ENCODE assay signal across 9 cellular contexts in the genomic region with DNA sequence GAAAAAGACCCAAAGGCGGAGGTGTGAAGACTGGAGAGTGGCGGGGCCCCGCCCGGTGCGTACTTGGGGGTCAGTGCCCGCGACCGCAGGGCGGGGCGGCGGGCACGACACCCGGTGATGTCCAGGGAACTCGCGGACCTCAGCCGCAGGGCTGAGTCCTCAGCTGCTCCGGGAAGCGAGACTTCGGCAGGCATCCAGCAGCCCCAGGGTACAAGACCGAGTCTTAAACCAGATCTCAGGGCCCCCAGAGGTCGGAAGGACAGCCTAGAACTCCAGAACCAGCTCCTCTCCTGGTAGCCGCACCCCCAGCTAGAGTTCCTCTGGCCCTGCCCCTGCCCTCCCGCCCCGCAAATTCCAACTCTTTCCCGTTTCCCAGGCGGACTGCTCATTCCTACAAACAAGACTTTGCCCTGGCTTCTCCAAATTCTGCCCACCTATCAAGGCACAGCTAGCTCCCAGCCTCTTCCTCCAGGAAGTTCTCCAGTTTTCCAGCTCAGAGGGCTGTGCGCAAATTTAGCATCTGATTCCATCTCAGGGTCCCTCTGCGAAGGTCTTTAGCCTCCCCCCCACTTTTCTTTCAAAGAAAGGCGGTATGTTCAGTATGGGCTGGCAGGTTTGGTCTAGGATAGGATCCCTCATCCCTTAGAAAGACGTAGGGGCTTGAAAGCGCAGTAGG. TPM values are rescaled to one million over a fixed set of nuclear protein-coding genes. Genes with fewer than 3 reads are reported as not detected.
A peak's percentile ranks its signal among the peaks of the same experiment; 100 is the strongest.
DNase-seq lines count a peak whose midpoint lies in the region; ATAC-seq, FAIRE-seq and TF ChIP-seq lines count a peak whose summit lies in the region.
"Had no signal": no experiment of that assay in that cellular context is flagged by ENCODE, and none has a peak within 500 bp of the region (broad histone marks: within the 10 kb centered on the region; RNA-seq: fewer than 3 reads in every experiment).

No MANE protein-coding gene starts in this region.

- H3K27ac ChIP-seq in ascending aorta (peak overlapping the region; percentile 59 to 85), keratinocyte (ENCODE audit: control insufficient read depth, insufficient read depth, low read length) (no peak overlapping the region), stomach smooth muscle (ENCODE audit: low read length) (peak overlapping the region; percentile 64)

- no peaks in the 10 kb centered on the region for H3K36me3 ChIP-seq in ascending aorta
- H3K36me3 ChIP-seq in keratinocyte (ENCODE audit: control insufficient read depth in 2 of 2, extremely low read depth in 1 of 2, insufficient read depth in 2 of 2, low read length in 2 of 2) = no peaks in the 10 kb centered on the region
- no peaks in the 10 kb centered on the region for H3K36me3 ChIP-seq in stomach smooth muscle (ENCODE audit: control insufficient read depth in 2 of 2, insufficient read depth in 2 of 2, low read length in 2 of 2)

- H2AFZ ChIP-seq in keratinocyte (ENCODE audit: control insufficient read depth, low read length) = peak overlapping the region; percentile 53

- DNase-seq in AG09309 (ENCODE audit: low read depth) (no peak), ascending aorta (ENCODE audit: low spot score in 2 of 2) (no peak), keratinocyte (ENCODE audit: low read depth, low spot score) (no peak), KBM-7 (no peak), GM13976 (ENCODE audit: low spot score) (no peak), NCI-H1048 (lab: John Stamatoyannopoulos, UW) (no peak)

- no peak for FAIRE-seq in keratinocyte (lab: Jason Lieb, UNC)

- TF ChIP-seq CTCF in AG09309 (IDR thresholded peaks at IDR 0.05; ENCODE audit: control insufficient read depth, insufficient read depth, low read depth, low read length, missing control alignments) (no peak), ascending aorta (IDR thresholded peaks at IDR 0.05) (no peak), keratinocyte (optimal IDR thresholded peaks at IDR 0.05 in 1 of 3, IDR thresholded peaks at IDR 0.05 in 1 of 3, conservative IDR thresholded peaks at IDR 0.05 in 1 of 3; ENCODE audit: extremely low read depth in 1 of 3, insufficient read depth in 2 of 3, low read length in 3 of 3) (no peak), GM13976 (IDR thresholded peaks at IDR 0.05; ENCODE audit: borderline replicate concordance, control extremely low read depth, extremely low read depth, insufficient read depth, missing control alignments) (no peak)

- H3K79me2 ChIP-seq in keratinocyte (ENCODE audit: control insufficient read depth, insufficient read depth, low read length) = no peaks in the 10 kb centered on the region

- H3K4me1 ChIP-seq in ascending aorta (peaks cover 9 to 19% of the 10 kb centered on the region in 2 donors), keratinocyte (ENCODE audit: control insufficient read depth, extremely low read depth, insufficient read depth, low read length) (peaks cover 19% of the 10 kb centered on the region), stomach smooth muscle (ENCODE audit: control insufficient read depth, insufficient read depth, low read length) (peaks cover 27% of the 10 kb centered on the region)

- H3K9me3 ChIP-seq in ascending aorta = no peaks in the 10 kb centered on the region
- H3K9me3 ChIP-seq in keratinocyte (ENCODE audit: control insufficient read depth, low read depth, low read length) = no peaks in the 10 kb centered on the region
- H3K9me3 ChIP-seq in stomach smooth muscle (ENCODE audit: control insufficient read depth in 2 of 2, low read length in 2 of 2) = no peaks in the 10 kb centered on the region

- H3K4me3 ChIP-seq in AG09309 (ENCODE audit: control insufficient read depth, low read depth, low read length) (peak overlapping the region; percentile 76), ascending aorta (peak overlapping the region; percentile 46 to 83), keratinocyte (ENCODE audit: control insufficient read depth in 2 of 3, extremely low read depth in 1 of 3, insufficient read depth in 2 of 3, low read depth in 1 of 3, low read length in 3 of 3) (peak overlapping the region; percentile 16 to 76 (median 68)), stomach smooth muscle (ENCODE audit: low read length in 2 of 2) (peak overlapping the region; percentile 73 to 81)

- H3K27me3 ChIP-seq in ascending aorta (no peaks in the 10 kb centered on the region), keratinocyte (ENCODE audit: control insufficient read depth, extremely low read depth, insufficient read depth, low read length) (peaks cover 31% of the 10 kb centered on the region), stomach smooth muscle (ENCODE audit: control insufficient read depth in 1 of 2, insufficient read depth in 2 of 2, low read length in 2 of 2) (peaks cover 40 to 51% of the 10 kb centered on the region in 2 donors)

- dilution Hi-C loops in keratinocyte (cut with MboI; ENCODE audit: extremely low pct_ligation_motif_present, low sequenced_read_pairs) = no loop called here

- in situ Hi-C loops in KBM-7 (cut with MboI; ENCODE audit: low pct_unique_long_range_greater_than_20kb, low sequenced_read_pairs) = no loop called here
- in situ Hi-C loops in GM13976 (cut with MboI; ENCODE audit: low sequenced_read_pairs, unreplicated experiment) = loop anchor here (25.0 kb wide), 1 partner anchor 289 kb away; the partner anchor contains the start of gene SPR

- H4K20me1 ChIP-seq in keratinocyte (ENCODE audit: control insufficient read depth, extremely low read depth, insufficient read depth, low read length) = no peaks in the 10 kb centered on the region

- ATAC-seq in HG03460 (IDR thresholded peaks at IDR 0.05; ENCODE audit: unreplicated experiment) = peak; percentile 16

- H3K9ac ChIP-seq in keratinocyte (ENCODE audit: control insufficient read depth, extremely low read depth, insufficient read depth, low read length) (peak overlapping the region; percentile 44), stomach smooth muscle (ENCODE audit: low read length in 2 of 2) (peak overlapping the region in 1 of 2 donors; percentile 73)

- intact Hi-C loops in ascending aorta (cut with DNase I) = loop anchor here (2.0 to 10.0 kb wide), 5 partner anchors 20 to 402 kb away; partner anchors contain the start of genes RAB11FIP5 and SFXN5

- H3K9me1 ChIP-seq in keratinocyte (ENCODE audit: control insufficient read depth, extremely low read depth, insufficient read depth, low read length) = no peaks in the 10 kb centered on the region

- peak overlapping the region; percentile 95 for H3K4me2 ChIP-seq in keratinocyte (ENCODE audit: control insufficient read depth, extremely low read depth, insufficient read depth, low read depth, low read length)

RNA-seq across cellular contexts. Expression of gene NOTO, which starts 26.0 kb away (rescaled TPM):
- not detected for total RNA-seq in ascending aorta
- not detected in 3 replicates for polyA plus RNA-seq in keratinocyte
- polyA plus RNA-seq in keratinocyte (2011; ENCODE audit: low read depth) = not detected
- not detected in 2 replicates for polyA plus RNA-seq in keratinocyte (2011; cell fraction: cytosol; rRNA removed)
- polyA plus RNA-seq in keratinocyte (2011; cell fraction: nucleus; rRNA removed) = not detected in 2 replicates
- not detected in 2 replicates for polyA plus RNA-seq in keratinocyte (2012; ENCODE audit: low replicate concordance)
- not detected in 3 replicates for polyA minus RNA-seq in keratinocyte
- polyA minus RNA-seq in keratinocyte (2011; cell fraction: cytosol; rRNA and poly(A)+ RNA removed) = not detected
- not detected in 2 replicates for polyA minus RNA-seq in keratinocyte (2011; cell fraction: nucleus; rRNA and poly(A)+ RNA removed)
- total RNA-seq: glomerular endothelial cell had no signal

RNA-seq across cellular contexts. Expression of gene SMYD5, which starts 37.7 kb away (rescaled TPM):
- total RNA-seq in ascending aorta = 10.1 TPM
- polyA plus RNA-seq in keratinocyte = 18.6 to 24.2 TPM (median 19.8 TPM) in 3 replicates
- 4.0 TPM for polyA plus RNA-seq in keratinocyte (2011; ENCODE audit: low read depth)
- polyA plus RNA-seq in keratinocyte (2011; cell fraction: cytosol; rRNA removed) = 17.1 and 17.4 TPM in 2 replicates
- 34.6 and 40.0 TPM in 2 replicates for polyA plus RNA-seq in keratinocyte (2011; cell fraction: nucleus; rRNA removed)
- polyA plus RNA-seq in keratinocyte (2012; ENCODE audit: low replicate concordance) = 17.6 and 25.3 TPM in 2 replicates
- polyA minus RNA-seq in keratinocyte = 14.3 to 52.1 TPM (median 34.3 TPM) in 3 replicates
- 13.4 TPM for polyA minus RNA-seq in keratinocyte (2011; cell fraction: cytosol; rRNA and poly(A)+ RNA removed)
- polyA minus RNA-seq in keratinocyte (2011; cell fraction: nucleus; rRNA and poly(A)+ RNA removed) = 11.4 and 16.9 TPM in 2 replicates

RNA-seq across cellular contexts. Expression of gene PRADC1, which starts 56.7 kb away (rescaled TPM):
- total RNA-seq in ascending aorta = 77.0 TPM
- polyA plus RNA-seq in keratinocyte = 7.5 to 13.1 TPM (median 8.2 TPM) in 3 replicates
- 7.2 TPM for polyA plus RNA-seq in keratinocyte (2011; ENCODE audit: low read depth)
- 6.4 and 11.3 TPM in 2 replicates for polyA plus RNA-seq in keratinocyte (2011; cell fraction: cytosol; rRNA removed)
- polyA plus RNA-seq in keratinocyte (2011; cell fraction: nucleus; rRNA removed) = 2.8 and 3.4 TPM in 2 replicates
- polyA plus RNA-seq in keratinocyte (2012; ENCODE audit: low replicate concordance) = 8.5 and 9.6 TPM in 2 replicates
- 2.6 to 10.7 TPM (median 7.1 TPM) in 3 replicates for polyA minus RNA-seq in keratinocyte
- 11.3 TPM for polyA minus RNA-seq in keratinocyte (2011; cell fraction: cytosol; rRNA and poly(A)+ RNA removed)
- 1.3 and 1.4 TPM in 2 replicates for polyA minus RNA-seq in keratinocyte (2011; cell fraction: nucleus; rRNA and poly(A)+ RNA removed)

RNA-seq across cellular contexts. Expression of gene CCT7, which starts 57.8 kb away (rescaled TPM):
- total RNA-seq in ascending aorta = 226 TPM
- 329 to 378 TPM (median 357 TPM) in 3 replicates for polyA plus RNA-seq in keratinocyte
- 432 TPM for polyA plus RNA-seq in keratinocyte (2011; ENCODE audit: low read depth)
- 284 and 359 TPM in 2 replicates for polyA plus RNA-seq in keratinocyte (2011; cell fraction: cytosol; rRNA removed)
- polyA plus RNA-seq in keratinocyte (2011; cell fraction: nucleus; rRNA removed) = 233 and 249 TPM in 2 replicates
- polyA plus RNA-seq in keratinocyte (2012; ENCODE audit: low replicate concordance) = 225 and 369 TPM in 2 replicates
- polyA minus RNA-seq in keratinocyte = 337 to 463 TPM (median 392 TPM) in 3 replicates
- 226 TPM for polyA minus RNA-seq in keratinocyte (2011; cell fraction: cytosol; rRNA and poly(A)+ RNA removed)
- polyA minus RNA-seq in keratinocyte (2011; cell fraction: nucleus; rRNA and poly(A)+ RNA removed) = 94.9 and 135 TPM in 2 replicates
